ENCODE assay signal across 17 cellular contexts in genomic region chrX:104134583-104135261, GRCh38. TPM values are rescaled to one million over a fixed set of nuclear protein-coding genes. Genes with fewer than 3 reads are reported as not detected.
DNase-seq lines count a peak whose midpoint lies in the region; ATAC-seq, FAIRE-seq and TF ChIP-seq lines count a peak whose summit lies in the region.
"Had no signal": no experiment of that assay in that cellular context is flagged by ENCODE, and none has a peak within 500 bp of the region (broad histone marks: within the 10 kb centered on the region; RNA-seq: fewer than 3 reads in every experiment).

No MANE protein-coding gene starts in this region.

- H3K4me2 ChIP-seq in A549 = no peak overlapping the region
- H3K4me2 ChIP-seq in astrocyte (ENCODE audit: low read length) = no peak overlapping the region

- CTCF ChIA-PET in A549 (lab: Yijun Ruan, JAX) = no interaction called here
- CTCF ChIA-PET in CD8-positive, alpha-beta memory T cell (lab: Charles Lee) = no interaction called here

- H3K27ac ChIP-seq in A549 (no peak overlapping the region), astrocyte (ENCODE audit: low read depth, low read length) (no peak overlapping the region)
- no peak overlapping the region for H3K27ac ChIP-seq in CD8-positive, alpha-beta memory T cell (ENCODE audit: low read depth, low read length)

- 78% methylated on average over 5 of the region's 5 CpGs for WGBS in A549 (ENCODE audit: missing lambda C conversion rate)

- H3K9ac ChIP-seq in astrocyte (ENCODE audit: low read length) = no peak overlapping the region

- H3K4me1 ChIP-seq in A549 = no peaks in the 10 kb centered on the region
- H3K4me1 ChIP-seq in CD8-positive, alpha-beta memory T cell (ENCODE audit: insufficient read depth, low read length) = peaks cover 13% of the 10 kb centered on the region
- no peaks in the 10 kb centered on the region for H3K4me1 ChIP-seq in astrocyte (ENCODE audit: insufficient read depth, low read length)

- H3K9me3 ChIP-seq in A549 (no peaks in the 10 kb centered on the region), astrocyte (ENCODE audit: insufficient read depth, low read depth, low read length) (no peaks in the 10 kb centered on the region)
- no peaks in the 10 kb centered on the region for H3K9me3 ChIP-seq in CD8-positive, alpha-beta memory T cell (ENCODE audit: low read length)

- TF ChIP-seq CTCF in A549 (IDR thresholded peaks at IDR 0.05) (no peak), astrocyte (IDR thresholded peaks at IDR 0.05; ENCODE audit: insufficient read depth, low read depth, low read length) (no peak), natural killer cell (IDR thresholded peaks at IDR 0.05) (no peak)

- H3K9me3 Mint-ChIP-seq in CD8-positive, alpha-beta memory T cell = no peaks in the 10 kb centered on the region
- H3K9me3 Mint-ChIP-seq in astrocyte (ENCODE audit: unreplicated experiment) (no peaks in the 10 kb centered on the region), natural killer cell (no peaks in the 10 kb centered on the region)
- H3K9me3 Mint-ChIP-seq: IgD-negative memory B cell had no signal

- H3K27me3 ChIP-seq in CD8-positive, alpha-beta memory T cell (ENCODE audit: insufficient read depth, low read length, poor library complexity, severe bottlenecking) = no peaks in the 10 kb centered on the region
- H3K27me3 ChIP-seq in astrocyte (ENCODE audit: insufficient read depth, low read length) = no peaks in the 10 kb centered on the region

- H2AFZ ChIP-seq in astrocyte (ENCODE audit: low read depth, low read length) = no peak overlapping the region

- no peak for DNase-seq in A549 (ENCODE audit: low read depth in 1 of 2, low spot score in 1 of 2)
- DNase-seq in CD8-positive, alpha-beta memory T cell = no peak
- no peak for DNase-seq in astrocyte (ENCODE audit: low read depth)
- DNase-seq in natural killer cell = no peak
- no peak for DNase-seq in NOMO-1 treated with dmso at 0.1 percent for 144 hours (lab: John Stamatoyannopoulos, UW; ENCODE audit: unreplicated experiment)
- DNase-seq in inferior parietal cortex (ENCODE audit: extremely low spot score) = no peak
- DNase-seq: ACHN; CD4-positive, alpha-beta memory T cell; HCEC 1CT; NCI-H2029 treated with DMSO at 0.1 percent for 48 hours; NCI-H510A treated with DMSO at 0.1 percent for 48 hours; SIG-M5 had no signal

- ATAC-seq in A549 (no peak), natural killer cell (peak in 1 of 3 donors; percentile 21), GM18498 (IDR thresholded peaks at IDR 0.05; ENCODE audit: unreplicated experiment) (no peak), HG03457 (IDR thresholded peaks at IDR 0.05; ENCODE audit: unreplicated experiment) (no peak)

- H3K36me3 ChIP-seq in CD8-positive, alpha-beta memory T cell (ENCODE audit: insufficient read depth, low read length) = no peaks in the 10 kb centered on the region
- no peaks in the 10 kb centered on the region for H3K36me3 ChIP-seq in astrocyte (ENCODE audit: insufficient read depth, low read length)

- peaks cover 0 to 7% of the 10 kb centered on the region in 2 donors for H3K27me3 Mint-ChIP-seq in CD8-positive, alpha-beta memory T cell
- no peaks in the 10 kb centered on the region for H3K27me3 Mint-ChIP-seq in astrocyte (ENCODE audit: low read depth, unreplicated experiment)
- H3K27me3 Mint-ChIP-seq in natural killer cell (ENCODE audit: low read depth in 2 of 2) = no peaks in the 10 kb centered on the region
- H3K27me3 Mint-ChIP-seq: CD4-positive, alpha-beta memory T cell; IgD-negative memory B cell had no signal

- intact Hi-C loops in natural killer cell (cut with micrococcal nuclease) = no loop called here

- TF ChIP-seq EP300 in A549 (IDR thresholded peaks at IDR 0.05) = no peak

- peaks cover 7% of the 10 kb centered on the region for H3K79me2 ChIP-seq in astrocyte (ENCODE audit: insufficient read depth, low read length)

- no peaks in the 10 kb centered on the region for H4K20me1 ChIP-seq in astrocyte (ENCODE audit: insufficient read depth, low read length)

- peaks cover 0 to 27% (median 0%) of the 10 kb centered on the region in 3 donors for H3K36me3 Mint-ChIP-seq in CD8-positive, alpha-beta memory T cell
- H3K36me3 Mint-ChIP-seq in astrocyte (ENCODE audit: low read depth, unreplicated experiment) (peaks cover 6% of the 10 kb centered on the region), natural killer cell (no peaks in the 10 kb centered on the region)
- H3K36me3 Mint-ChIP-seq: IgD-negative memory B cell had no signal

- POLR2A ChIA-PET in A549 (lab: Yijun Ruan, JAX) = no interaction called here
- POLR2A ChIA-PET in CD8-positive, alpha-beta memory T cell (lab: Charles Lee) = no interaction called here

- H3K4me3 ChIP-seq in A549 (no peak overlapping the region), astrocyte (ENCODE audit: insufficient read depth, low read depth, low read length) (no peak overlapping the region)
- H3K4me3 ChIP-seq in CD8-positive, alpha-beta memory T cell (ENCODE audit: low read length) = no peak overlapping the region

- no peak for TF ChIP-seq RAD21 in A549 (conservative IDR thresholded peaks at IDR 0.05 in 1 of 2, IDR thresholded peaks at IDR 0.05 in 1 of 2)

- H3K4me3 Mint-ChIP-seq in CD8-positive, alpha-beta memory T cell = peak overlapping the region in 1 of 7 donors; percentile 16
- no peak overlapping the region for H3K4me3 Mint-ChIP-seq in astrocyte (ENCODE audit: unreplicated experiment)
- peak overlapping the region; percentile 56 for H3K4me3 Mint-ChIP-seq in natural killer cell
- H3K4me3 Mint-ChIP-seq: CD4-positive, alpha-beta memory T cell; IgD-negative memory B cell had no signal

- no peak for TF ChIP-seq POLR2A in A549 (IDR thresholded peaks at IDR 0.05; ENCODE audit: low read length)

- peak; percentile 18 for FAIRE-seq in A549 (lab: Jason Lieb, UNC)
- peak; percentile 84 for FAIRE-seq in astrocyte (lab: Jason Lieb, UNC)

- H3K4me1 Mint-ChIP-seq in CD8-positive, alpha-beta memory T cell = peaks cover 22 to 34% (median 30%) of the 10 kb centered on the region in 3 donors
- peaks cover 6% of the 10 kb centered on the region for H3K4me1 Mint-ChIP-seq in astrocyte (ENCODE audit: low read depth, unreplicated experiment)
- H3K4me1 Mint-ChIP-seq in natural killer cell = peaks cover 26 to 28% of the 10 kb centered on the region in 2 donors

- H3K27ac Mint-ChIP-seq in CD8-positive, alpha-beta memory T cell = peak overlapping the region in 5 of 8 donors; percentile 9 to 66 (median 15)
- H3K27ac Mint-ChIP-seq in astrocyte (ENCODE audit: unreplicated experiment) (no peak overlapping the region), natural killer cell (peak overlapping the region in 1 of 2 donors; percentile 58)
- H3K27ac Mint-ChIP-seq: IgD-negative memory B cell had no signal

TF ChIP-seq in A549, 52 proteins besides CTCF, POLR2A, EP300 and RAD21 (continues in another document):
- TF ChIP-seq USF2 (IDR thresholded peaks at IDR 0.05) = no peak
- no peak for TF ChIP-seq ZC3H11A (IDR thresholded peaks at IDR 0.05)
- TF ChIP-seq FOSL2 (IDR thresholded peaks at IDR 0.05) = no peak
- TF ChIP-seq FOSL2 (CRISPR knock-in tag; IDR thresholded peaks at IDR 0.05) = no peak
- no peak for TF ChIP-seq GATA3 (IDR thresholded peaks at IDR 0.05; ENCODE audit: borderline replicate concordance)
- TF ChIP-seq KDM5A (IDR thresholded peaks at IDR 0.05) = no peak
- no peak for TF ChIP-seq HOXA7 (CRISPR knock-in tag; IDR thresholded peaks at IDR 0.05)

RNA-seq across cellular contexts. Expression of gene SLC25A53, which starts 22.1 kb away (rescaled TPM):
- polyA plus RNA-seq in A549 (2011; rRNA removed) = 3.3 and 5.0 TPM in 2 replicates
- 3.9 and 4.3 TPM in 2 replicates for polyA plus RNA-seq in A549 (2012; cell fraction: cytosol; rRNA removed)
- 2.1 and 2.2 TPM in 2 replicates for polyA plus RNA-seq in A549 (2012; cell fraction: nucleus; rRNA removed)
- 4.6 to 5.5 TPM (median 4.9 TPM) in 3 replicates for polyA plus RNA-seq in A549 (2017; fragmentation: RNase III; extraction: RNeasy Plus Mini Kit Qiagen cat#74134 plus additional on column Dnase treatment)
- 3.0 and 5.0 TPM in 2 replicates for polyA minus RNA-seq in A549 (2011; rRNA and poly(A)+ RNA removed)
- 1 to 10 TPM; 6.8 to 8.5 TPM for total RNA-seq in CD8-positive, alpha-beta memory T cell
- polyA plus RNA-seq in CD8-positive, alpha-beta memory T cell = 9.5 TPM
- 5.0 and 5.3 TPM in 2 replicates for total RNA-seq in astrocyte
- 10 to 100 TPM; 10.1 to 20.6 (median 12.8) TPM for total RNA-seq in natural killer cell

RNA-seq across cellular contexts. Expression of gene ZCCHC18, which starts 22.4 kb away (rescaled TPM):
- polyA plus RNA-seq in A549 (2011; rRNA removed) (0.26 and 0.35 TPM in 2 replicates), A549 (2017; fragmentation: RNase III; extraction: RNeasy Plus Mini Kit Qiagen cat#74134 plus additional on column Dnase treatment) (0.14 to 0.22 TPM (median 0.19 TPM) in 3 replicates)
- 0.16 and 0.17 TPM in 2 replicates for polyA plus RNA-seq in A549 (2012; cell fraction: cytosol; rRNA removed)
- polyA plus RNA-seq in A549 (2012; cell fraction: nucleus; rRNA removed) = 0.05 and 0.19 TPM in 2 replicates
- polyA minus RNA-seq in A549 (2011; rRNA and poly(A)+ RNA removed) = not detected in 2 replicates
- total RNA-seq in CD8-positive, alpha-beta memory T cell = 1 to 10 TPM; 2.9 to 3.1 TPM
- 7.0 TPM for polyA plus RNA-seq in CD8-positive, alpha-beta memory T cell
- total RNA-seq in astrocyte (0.98 and 2.1 TPM in 2 replicates), natural killer cell (1 to 10 TPM; 4.4 to 8.9 (median 5.6) TPM)
- total RNA-seq: LHCN-M2, RPMI7951 had no signal

RNA-seq across cellular contexts. Expression of gene FAM199X, which starts 31.5 kb away (rescaled TPM):
- polyA plus RNA-seq in A549 (2011; rRNA removed) (16.6 and 20.1 TPM in 2 replicates), A549 (2017; fragmentation: RNase III; extraction: RNeasy Plus Mini Kit Qiagen cat#74134 plus additional on column Dnase treatment) (24.2 to 26.4 TPM (median 25.8 TPM) in 3 replicates)
- 2.7 and 3.6 TPM in 2 replicates for polyA plus RNA-seq in A549 (2012; cell fraction: cytosol; rRNA removed)
- 1.6 and 3.0 TPM in 2 replicates for polyA plus RNA-seq in A549 (2012; cell fraction: nucleus; rRNA removed)
- 9.4 and 11.1 TPM in 2 replicates for polyA minus RNA-seq in A549 (2011; rRNA and poly(A)+ RNA removed)
- total RNA-seq in CD8-positive, alpha-beta memory T cell = 10 to 100 TPM; 10.2 to 10.7 TPM
- 8.6 TPM for polyA plus RNA-seq in CD8-positive, alpha-beta memory T cell
- total RNA-seq in astrocyte (27.5 and 28.8 TPM in 2 replicates), natural killer cell (10 to 100 TPM; 31.9 to 35.9 (median 32.6) TPM)

RNA-seq across cellular contexts. Expression of gene TMSB15C, which starts 58.7 kb away (rescaled TPM):
- polyA plus RNA-seq in A549 (2011; rRNA removed) (0.81 and 1.1 TPM in 2 replicates), A549 (2017; fragmentation: RNase III; extraction: RNeasy Plus Mini Kit Qiagen cat#74134 plus additional on column Dnase treatment) (0.58 to 0.96 TPM (median 0.79 TPM) in 3 replicates)
- 0.17 and 0.22 TPM in 2 replicates for polyA plus RNA-seq in A549 (2012; cell fraction: cytosol; rRNA removed)
- polyA plus RNA-seq in A549 (2012; cell fraction: nucleus; rRNA removed) = 0.35 and 0.42 TPM in 2 replicates
- 0.15 and 0.25 TPM in 2 replicates for polyA minus RNA-seq in A549 (2011; rRNA and poly(A)+ RNA removed)
- 1 to 10 TPM; 2.1 to 3.3 TPM for total RNA-seq in CD8-positive, alpha-beta memory T cell
- 0.93 TPM for polyA plus RNA-seq in CD8-positive, alpha-beta memory T cell
- total RNA-seq in astrocyte (2.3 and 2.7 TPM in 2 replicates), natural killer cell (1 to 10 TPM; 2.0 to 4.1 (median 2.5) TPM)
